In genomic region chr12:59678759-59679411, GRCh38 we compare ENCODE assay signal across 27 cellular contexts.
DNase-seq lines count a peak whose midpoint lies in the region; ATAC-seq lines count a peak whose summit lies in the region.
"Had no signal": no experiment of that assay in that cellular context is flagged by ENCODE, and none has a peak within 500 bp of the region (broad histone marks: within the 10 kb centered on the region; RNA-seq: fewer than 3 reads in every experiment).

No MANE protein-coding gene starts in this region.

- POLR2A ChIA-PET in activated naive CD8-positive, alpha-beta T cell treated with anti-CD3 and anti-CD28 coated beads, Interleukin-2, amount 10 ng/mL, durations not matched to agents 7 days and 5 days (lab: Charles Lee), result no interaction called here

- H4K8ac ChIP-seq in neuronal stem cell (ENCODE audit: low read depth, low read length), result no peak overlapping the region

- no peak overlapping the region for H3K14ac ChIP-seq in neuronal stem cell (ENCODE audit: low read length)

- H3K27ac ChIP-seq in neuronal stem cell (replicated peaks; ENCODE audit: low read length), result no peak overlapping the region
- H3K27ac ChIP-seq: C4-2B, HL-60, SK-N-MC had no signal

- WGBS in neuronal stem cell (ENCODE audit: extremely low coverage in 2 of 2, insufficient read length in 2 of 2, insufficient replicate concordance in 1 of 2), 2 donors, result no CpG with 5 or more reads among the region's 5 CpGs

- no peak overlapping the region for H3K4me3 Mint-ChIP-seq in activated naive CD8-positive, alpha-beta T cell treated with anti-CD3 and anti-CD28 coated beads, Interleukin-2, amount 10 ng/mL, durations not matched to agents 7 days and 5 days
- no peak overlapping the region for H3K4me3 Mint-ChIP-seq in activated naive CD8-positive, alpha-beta T cell treated with anti-CD3 and anti-CD28 coated beads, Interleukin-2, amount 50 U/mL, for 24 hours
- H3K4me3 Mint-ChIP-seq: CD8-positive, alpha-beta memory T cell; H9; HFFc6 had no signal

- H3K9ac ChIP-seq in neuronal stem cell (ENCODE audit: low read depth, low read length, poor library complexity), result no peak overlapping the region

- intact Hi-C loops in left cardiac atrium (cut with DNase I), result no loop called here

- peak overlapping the region; percentile 35 for H3K23ac ChIP-seq in neuronal stem cell (ENCODE audit: low read depth, low read length, poor library complexity)

- no peak overlapping the region for H3K4me2 ChIP-seq in neuronal stem cell (ENCODE audit: insufficient read depth, low read length, poor library complexity, severe bottlenecking)

- no peaks in the 10 kb centered on the region for H3K27me3 Mint-ChIP-seq in activated naive CD8-positive, alpha-beta T cell treated with anti-CD3 and anti-CD28 coated beads, Interleukin-2, amount 10 ng/mL, durations not matched to agents 7 days and 5 days
- H3K27me3 Mint-ChIP-seq in activated naive CD8-positive, alpha-beta T cell treated with anti-CD3 and anti-CD28 coated beads, Interleukin-2, amount 50 U/mL, for 24 hours, result no peaks in the 10 kb centered on the region
- H3K27me3 Mint-ChIP-seq: CD8-positive, alpha-beta memory T cell had no signal

- H3K27me3 ChIP-seq in neuronal stem cell (ENCODE audit: control insufficient read depth in 3 of 3, insufficient read depth in 3 of 3, low read depth in 1 of 3, low read length in 3 of 3), result no peaks in the 10 kb centered on the region

- peaks cover 8% of the 10 kb centered on the region for H3K9me3 Mint-ChIP-seq in activated naive CD8-positive, alpha-beta T cell treated with anti-CD3 and anti-CD28 coated beads, Interleukin-2, amount 10 ng/mL, durations not matched to agents 7 days and 5 days
- H3K9me3 Mint-ChIP-seq in activated naive CD8-positive, alpha-beta T cell treated with anti-CD3 and anti-CD28 coated beads, Interleukin-2, amount 50 U/mL, for 24 hours, result peaks cover 8% of the 10 kb centered on the region
- H3K9me3 Mint-ChIP-seq: CD8-positive, alpha-beta memory T cell; H9 had no signal

- no peaks in the 10 kb centered on the region for H3K4me1 Mint-ChIP-seq in activated naive CD8-positive, alpha-beta T cell treated with anti-CD3 and anti-CD28 coated beads, Interleukin-2, amount 10 ng/mL, durations not matched to agents 7 days and 5 days
- H3K4me1 Mint-ChIP-seq in activated naive CD8-positive, alpha-beta T cell treated with anti-CD3 and anti-CD28 coated beads, Interleukin-2, amount 50 U/mL, for 24 hours, result peaks cover 17% of the 10 kb centered on the region
- H3K4me1 Mint-ChIP-seq: H9 had no signal

- no peak overlapping the region for H2BK15ac ChIP-seq in neuronal stem cell (ENCODE audit: low read length)

- peak; percentile 19 for DNase-seq in activated naive CD8-positive, alpha-beta T cell treated with anti-CD3 and anti-CD28 coated beads, Interleukin-2, amount 10 ng/mL, durations not matched to agents 7 days and 5 days
- DNase-seq in activated naive CD8-positive, alpha-beta T cell treated with anti-CD3 and anti-CD28 coated beads, Interleukin-2, amount 50 U/mL, for 24 hours, result no peak
- DNase-seq in left cardiac atrium (no peak), neuronal stem cell (ENCODE audit: low spot score) (no peak), HuH-7.5 (ENCODE audit: low spot score) (no peak)
- no peak for DNase-seq in stimulated activated naive CD4-positive, alpha-beta T cell treated with Interleukin-2 at 50 U/mL for 16 hours (lab: John Stamatoyannopoulos, UW)
- DNase-seq: 8988T; AML-193; Calu3; CD8-positive, alpha-beta memory T cell; H9; HFFc6; KBM-7; MM.1S; NCI-H1048; NCI-H1436; NCI-H187 treated with DMSO at 0.1 percent for 48 hours; NCI-H2107; NCI-H2227 treated with DMSO at 0.1 percent for 48 hours; NCI-H524; NCI-H774; SHP77 treated with DMSO at 0.1 percent for 48 hours had no signal

- no peak overlapping the region for H3K18ac ChIP-seq in neuronal stem cell (ENCODE audit: low read length)

- H3K36me3 Mint-ChIP-seq in activated naive CD8-positive, alpha-beta T cell treated with anti-CD3 and anti-CD28 coated beads, Interleukin-2, amount 10 ng/mL, durations not matched to agents 7 days and 5 days, result peaks cover 33% of the 10 kb centered on the region
- H3K36me3 Mint-ChIP-seq in activated naive CD8-positive, alpha-beta T cell treated with anti-CD3 and anti-CD28 coated beads, Interleukin-2, amount 50 U/mL, for 24 hours (ENCODE audit: low read depth), result peaks cover 36% of the 10 kb centered on the region

- no peak overlapping the region for H4K91ac ChIP-seq in neuronal stem cell (ENCODE audit: low read depth, low read length, poor library complexity)

- no peak overlapping the region for H2AFZ ChIP-seq in neuronal stem cell (ENCODE audit: low read length)

- no peaks in the 10 kb centered on the region for H3K36me3 ChIP-seq in neuronal stem cell (replicated peaks in 1 of 2; ENCODE audit: control insufficient read depth in 2 of 2, insufficient read depth in 2 of 2, low read length in 2 of 2)

- no peaks in the 10 kb centered on the region for H3K4me1 ChIP-seq in neuronal stem cell (ENCODE audit: control insufficient read depth in 2 of 2, insufficient read depth in 1 of 2, low read depth in 1 of 2, low read length in 2 of 2)

- no peaks in the 10 kb centered on the region for H3K79me1 ChIP-seq in neuronal stem cell (ENCODE audit: low read depth, low read length)

- no peak overlapping the region for H2BK120ac ChIP-seq in neuronal stem cell (ENCODE audit: low read depth, low read length)

- no peak for ATAC-seq in activated naive CD8-positive, alpha-beta T cell treated with anti-CD3 and anti-CD28 coated beads, Interleukin-2, amount 10 ng/mL, durations not matched to agents 7 days and 5 days (ENCODE audit: low read depth)
- no peak for ATAC-seq in activated naive CD8-positive, alpha-beta T cell treated with anti-CD3 and anti-CD28 coated beads, Interleukin-2, amount 50 U/mL, for 24 hours
- ATAC-seq in left cardiac atrium (peak; percentile 14 to 34), HG03457 (IDR thresholded peaks at IDR 0.05; ENCODE audit: unreplicated experiment) (no peak)
- ATAC-seq: HepG2 had no signal

- H2BK12ac ChIP-seq in neuronal stem cell (ENCODE audit: low read length), result no peak overlapping the region

- no peak overlapping the region for H3K4me3 ChIP-seq in neuronal stem cell (ENCODE audit: low read length in 2 of 2)
- H3K4me3 ChIP-seq: SK-N-MC had no signal

- H2BK5ac ChIP-seq in neuronal stem cell (ENCODE audit: low read length), result no peak overlapping the region

- peaks cover 0 to 1% of the 10 kb centered on the region in 2 donors for H3K9me3 ChIP-seq in neuronal stem cell (replicated peaks in 1 of 2; ENCODE audit: control insufficient read depth in 2 of 2, insufficient read depth in 1 of 2, low read depth in 1 of 2, low read length in 2 of 2)

- no peak overlapping the region for H3K4ac ChIP-seq in neuronal stem cell (ENCODE audit: low read length)

- no peak overlapping the region for H2AK5ac ChIP-seq in neuronal stem cell (ENCODE audit: low read depth, low read length)

- no peak overlapping the region for H3K27ac Mint-ChIP-seq in activated naive CD8-positive, alpha-beta T cell treated with anti-CD3 and anti-CD28 coated beads, Interleukin-2, amount 10 ng/mL, durations not matched to agents 7 days and 5 days
- H3K27ac Mint-ChIP-seq in activated naive CD8-positive, alpha-beta T cell treated with anti-CD3 and anti-CD28 coated beads, Interleukin-2, amount 50 U/mL, for 24 hours, result no peak overlapping the region
- H3K27ac Mint-ChIP-seq: CD8-positive, alpha-beta memory T cell; HFFc6 had no signal

Comparison
In these comparisons a context has a peak if more than half of its experiments do, and no peak if none do; other contexts are left out.
1. ATAC-seq: peak in left cardiac atrium (2 of 2); none in activated naive CD8-positive, alpha-beta T cell treated with anti-CD3 and anti-CD28 coated beads, Interleukin-2, amount 10 ng/mL, durations not matched to agents 7 days and 5 days (single experiment), activated naive CD8-positive, alpha-beta T cell treated with anti-CD3 and anti-CD28 coated beads, Interleukin-2, amount 50 U/mL, for 24 hours (single experiment) and HG03457 (single experiment).